21 cellular contexts compared by ENCODE assay signal in genomic region chr3:197203714-197204146, GRCh38.
DNase-seq lines count a peak whose midpoint lies in the region; ATAC-seq and TF ChIP-seq lines count a peak whose summit lies in the region.
"Had no signal": no experiment of that assay in that cellular context is flagged by ENCODE, and none has a peak within 500 bp of the region (broad histone marks: within the 10 kb centered on the region; RNA-seq: fewer than 3 reads in every experiment).

No MANE protein-coding gene starts in this region.

- H3K9ac ChIP-seq in BLaER1 treated with 17β-estradiol and CSF1 and Interleukin-3, amounts not matched to agents 10 nM and 100 nM: peak overlapping the region in 1 of 11 experiments; percentile 16; a peak in 1 of 22 replicates

- no peak overlapping the region for H3K27ac ChIP-seq in BLaER1 treated with 17β-estradiol and CSF1 and Interleukin-3, amounts not matched to agents 10 nM and 100 nM
- no peak overlapping the region for H3K27ac ChIP-seq in HEK293 (ENCODE audit: extremely low read depth, low read depth, low read length)
- H3K27ac ChIP-seq: adrenal gland, cardiac muscle cell, gastroesophageal sphincter, HL-60, left ventricle myocardium inferior, right atrium auricular region, vagina had no signal

- peaks cover 45% of the 10 kb centered on the region for H3K4me1 Mint-ChIP-seq in activated naive CD4-positive, alpha-beta T cell treated with anti-CD3 and anti-CD28 coated beads for 36 hours (ENCODE audit: low read depth)

- peaks cover 0 to 62% (median 33%) of the 10 kb centered on the region in 11 experiments; a peak in 13 of 22 replicates for H4K20me1 ChIP-seq in BLaER1 treated with 17β-estradiol and CSF1 and Interleukin-3, amounts not matched to agents 10 nM and 100 nM

- H3K27me3 ChIP-seq in BLaER1 treated with 17β-estradiol and CSF1 and Interleukin-3, amounts not matched to agents 10 nM and 100 nM: no peaks in the 10 kb centered on the region
- H3K27me3 ChIP-seq: adrenal gland, cardiac muscle cell, gastroesophageal sphincter, right atrium auricular region, vagina had no signal

- peak; percentile 48 for DNase-seq in NOMO-1 treated with DMSO at 0.1 percent for 48 hours (lab: John Stamatoyannopoulos, UW; ENCODE audit: unreplicated experiment)
- DNase-seq in left colon: no peak
- no peak for DNase-seq in GM10266 (ENCODE audit: extremely low spot score)
- DNase-seq in sciatic nerve (ENCODE audit: low spot score): no peak
- no peak for DNase-seq in activated naive CD4-positive, alpha-beta T cell treated with anti-CD3 and anti-CD28 coated beads for 36 hours
- DNase-seq: activated gamma-delta T cell; adrenal gland; CD4-positive, alpha-beta memory T cell; DMS53; left ventricle myocardium inferior; T-helper 1 cell had no signal

- peaks cover 0 to 15% (median 0%) of the 10 kb centered on the region in 11 experiments; a peak in 4 of 22 replicates for H3K36me3 ChIP-seq in BLaER1 treated with 17β-estradiol and CSF1 and Interleukin-3, amounts not matched to agents 10 nM and 100 nM
- no peaks in the 10 kb centered on the region for H3K36me3 ChIP-seq in HEK293 (ENCODE audit: control insufficient read depth in 2 of 2, insufficient read depth in 1 of 2, low read length in 2 of 2)
- H3K36me3 ChIP-seq: adrenal gland, cardiac muscle cell, gastroesophageal sphincter, left ventricle myocardium inferior, right atrium auricular region, vagina had no signal

- ATAC-seq in left colon (peak; percentile 60), sciatic nerve (no peak), GM18907 (IDR thresholded peaks at IDR 0.05; ENCODE audit: unreplicated experiment) (no peak)
- ATAC-seq: gastroesophageal sphincter; Right ventricle myocardium inferior; stimulated activated effector memory CD8-positive, alpha-beta T cell treated with anti-CD3 and anti-CD28 coated beads, Interleukin-12 subunit alpha, Interleukin-12 subunit beta, amount 100 ng/mL, for 72 hours had no signal

- CTCF ChIA-PET in HEK293 (lab: Yijun Ruan, JAX): interaction anchor here (1.1 kb wide), 1 partner anchor 21 kb away, joined by 3 read pairs; no protein-coding TSS in a partner anchor
- CTCF ChIA-PET in activated naive CD4-positive, alpha-beta T cell treated with anti-CD3 and anti-CD28 coated beads for 36 hours (lab: Charles Lee): interaction anchor here (0.9 to 1.1 kb wide), 2 partner anchors 21 to 220 kb away, joined by 3 read pairs; no protein-coding TSS in a partner anchor

- H3K27ac Mint-ChIP-seq in activated naive CD4-positive, alpha-beta T cell treated with anti-CD3 and anti-CD28 coated beads for 36 hours: no peak overlapping the region
- H3K27ac Mint-ChIP-seq: stimulated activated effector memory CD8-positive, alpha-beta T cell treated with anti-CD3 and anti-CD28 coated beads, Interleukin-12 subunit alpha, Interleukin-12 subunit beta, amount 100 ng/mL, for 72 hours had no signal

- intact Hi-C loops in left colon (cut with DNase I, micrococcal nuclease): no loop called here
- intact Hi-C loops in sciatic nerve (cut with DNase I): no loop called here
- intact Hi-C loops in activated naive CD4-positive, alpha-beta T cell treated with anti-CD3 and anti-CD28 coated beads for 36 hours (cut with micrococcal nuclease): no loop called here

- H3K9me3 Mint-ChIP-seq in activated naive CD4-positive, alpha-beta T cell treated with anti-CD3 and anti-CD28 coated beads for 36 hours: no peaks in the 10 kb centered on the region
- H3K9me3 Mint-ChIP-seq: CD4-positive, alpha-beta memory T cell; stimulated activated effector memory CD8-positive, alpha-beta T cell treated with anti-CD3 and anti-CD28 coated beads, Interleukin-12 subunit alpha, Interleukin-12 subunit beta, amount 100 ng/mL, for 72 hours had no signal

- peak overlapping the region in 7 of 11 experiments; percentile 3 to 67 (median 32); a peak in 7 of 22 replicates for H3K4me2 ChIP-seq in BLaER1 treated with 17β-estradiol and CSF1 and Interleukin-3, amounts not matched to agents 10 nM and 100 nM

- peaks cover 23 to 58% (median 41%) of the 10 kb centered on the region in 10 experiments for H3K4me1 ChIP-seq in BLaER1 treated with 17β-estradiol and CSF1 and Interleukin-3, amounts not matched to agents 10 nM and 100 nM
- peaks cover 14% of the 10 kb centered on the region for H3K4me1 ChIP-seq in HEK293 (ENCODE audit: control insufficient read depth, insufficient read depth, low read length)

- H3K4me3 ChIP-seq in BLaER1 treated with 17β-estradiol and CSF1 and Interleukin-3, amounts not matched to agents 10 nM and 100 nM: no peak overlapping the region
- no peak overlapping the region for H3K4me3 ChIP-seq in HEK293 (ENCODE audit: low read depth, low read length)
- H3K4me3 ChIP-seq: adrenal gland, cardiac muscle cell, gastroesophageal sphincter, left ventricle myocardium inferior, right atrium auricular region, vagina had no signal

- POLR2A ChIA-PET in HEK293 (lab: Yijun Ruan, JAX): no interaction called here

- H3K9me3 ChIP-seq in BLaER1 treated with 17β-estradiol and CSF1 and Interleukin-3, amounts not matched to agents 10 nM and 100 nM (replicated peaks in 1 of 11): peaks cover 0 to 9% (median 0%) of the 10 kb centered on the region in 11 experiments; a peak in 3 of 22 replicates
- no peaks in the 10 kb centered on the region for H3K9me3 ChIP-seq in HEK293 (ENCODE audit: control insufficient read depth, insufficient read depth, low read depth, low read length)
- H3K9me3 ChIP-seq: adrenal gland, gastroesophageal sphincter, left ventricle myocardium inferior, right atrium auricular region, vagina had no signal

- H3K27me3 Mint-ChIP-seq in activated naive CD4-positive, alpha-beta T cell treated with anti-CD3 and anti-CD28 coated beads for 36 hours (ENCODE audit: low read depth): no peaks in the 10 kb centered on the region
- H3K27me3 Mint-ChIP-seq: CD4-positive, alpha-beta memory T cell had no signal

- TF ChIP-seq CTCF in HEK293 (tag by site-specific recombination; IDR thresholded peaks at IDR 0.05) (no peak), GM10266 (IDR thresholded peaks at IDR 0.05; ENCODE audit: control insufficient read depth, insufficient read depth, low read depth, missing control alignments) (no peak)

- H3K36me3 Mint-ChIP-seq in activated naive CD4-positive, alpha-beta T cell treated with anti-CD3 and anti-CD28 coated beads for 36 hours (ENCODE audit: low read depth): no peaks in the 10 kb centered on the region
- H3K36me3 Mint-ChIP-seq: CD4-positive, alpha-beta memory T cell; stimulated activated effector memory CD8-positive, alpha-beta T cell treated with anti-CD3 and anti-CD28 coated beads, Interleukin-12 subunit alpha, Interleukin-12 subunit beta, amount 100 ng/mL, for 72 hours had no signal

- H3K4me3 Mint-ChIP-seq in activated naive CD4-positive, alpha-beta T cell treated with anti-CD3 and anti-CD28 coated beads for 36 hours: no peak overlapping the region
- H3K4me3 Mint-ChIP-seq: stimulated activated effector memory CD8-positive, alpha-beta T cell treated with anti-CD3 and anti-CD28 coated beads, Interleukin-12 subunit alpha, Interleukin-12 subunit beta, amount 100 ng/mL, for 72 hours had no signal

TF ChIP-seq in HEK293, 187 proteins besides CTCF, POLR2A, EP300 and RAD21 (continues in another document):
- 0 out of 2 replicates have a peak, but pooled peaks have one; percentile 51 for TF ChIP-seq SCRT2 (tag by site-specific recombination; IDR thresholded peaks at IDR 0.05)
- no peak for TF ChIP-seq ZNF350 (tag by site-specific recombination; IDR thresholded peaks at IDR 0.05)
- no peak for TF ChIP-seq ZNF202 (tag by site-specific recombination; IDR thresholded peaks at IDR 0.05; ENCODE audit: borderline replicate concordance)
- TF ChIP-seq GLIS1 (tag by site-specific recombination; IDR thresholded peaks at IDR 0.05): no peak
- no peak for TF ChIP-seq ZNF37A (tag by site-specific recombination; IDR thresholded peaks at IDR 0.05)
- no peak for TF ChIP-seq SP2 (tag by site-specific recombination; IDR thresholded peaks at IDR 0.05)
- TF ChIP-seq AEBP2 (tag by site-specific recombination; IDR thresholded peaks at IDR 0.05; ENCODE audit: borderline replicate concordance): no peak
- no peak for TF ChIP-seq MYNN (tag by site-specific recombination; IDR thresholded peaks at IDR 0.05; ENCODE audit: borderline replicate concordance)
- no peak for TF ChIP-seq ZNF391 (tag by site-specific recombination; IDR thresholded peaks at IDR 0.05; ENCODE audit: borderline replicate concordance, low read depth)
- TF ChIP-seq SP7 (tag by site-specific recombination; IDR thresholded peaks at IDR 0.05): peak; percentile 90
- no peak for TF ChIP-seq ZNF792 (tag by site-specific recombination; IDR thresholded peaks at IDR 0.05)
- peak; percentile 97 for TF ChIP-seq PRDM6 (tag by site-specific recombination; IDR thresholded peaks at IDR 0.05)
- no peak for TF ChIP-seq ZNF677 (tag by site-specific recombination; IDR thresholded peaks at IDR 0.05)
